In genomic region chr17:75110307-75110937, GRCh38 we compare ENCODE assay signal across 6 cellular contexts. TPM values are rescaled to one million over a fixed set of nuclear protein-coding genes. Genes with fewer than 3 reads are reported as not detected.
DNase-seq lines count a peak whose midpoint lies in the region; ATAC-seq and TF ChIP-seq lines count a peak whose summit lies in the region.

No MANE protein-coding gene starts in this region.

- H3K4me2 ChIP-seq in Karpas-422 (ENCODE audit: low read depth, low read length, poor library complexity, severe bottlenecking) = peak overlapping the region; percentile 92

- H3K9me3 ChIP-seq in Karpas-422 (ENCODE audit: low read length) = no peaks in the 10 kb centered on the region

- 0 out of 2 replicates have a peak, but pooled peaks cover 3% of the 10 kb centered on the region for H3K36me3 ChIP-seq in Karpas-422 (ENCODE audit: insufficient read depth, low read length)

- POLR2A ChIA-PET in naive thymus-derived CD8-positive, alpha-beta T cell (lab: Charles Lee) = interaction anchor here (0.6 to 3.5 kb wide), 19 partner anchors 18 to 295 kb away, joined by 3 to 26 read pairs (median 6); partner anchors contain the start of genes GRB2, MRPL58, NT5C and NUP85

- peak overlapping the region; percentile 55 to 96 (median 90) for H3K27ac Mint-ChIP-seq in naive thymus-derived CD8-positive, alpha-beta T cell

- H3K36me3 Mint-ChIP-seq in naive thymus-derived CD8-positive, alpha-beta T cell = peaks cover 0 to 8% (median 0%) of the 10 kb centered on the region in 3 donors

- H2AFZ ChIP-seq in Karpas-422 (ENCODE audit: low read length) = no peak overlapping the region

- H3K4me1 Mint-ChIP-seq in naive thymus-derived CD8-positive, alpha-beta T cell = peaks cover 20 to 45% (median 41%) of the 10 kb centered on the region in 4 donors

- H3K4me3 ChIP-seq in Karpas-422 (ENCODE audit: low read length) = peak overlapping the region; percentile 94
- peak overlapping the region; percentile 87 for H3K4me3 ChIP-seq in astrocyte of the spinal cord (ENCODE audit: low read depth, low read length)

- H4K20me1 ChIP-seq in Karpas-422 (ENCODE audit: insufficient read depth, low read depth, low read length) = no peaks in the 10 kb centered on the region

- H3K4me1 ChIP-seq in Karpas-422 (ENCODE audit: low read length) = peaks cover 44% of the 10 kb centered on the region

- no peaks in the 10 kb centered on the region; the same call in 1 of the 2 replicates for H3K27me3 ChIP-seq in Karpas-422 (ENCODE audit: low read length)

- in situ Hi-C loops in astrocyte of the spinal cord (cut with HindIII; ENCODE audit: low sequenced_read_pairs) = no loop called here

- DNase-seq in Karpas-422 (peak; percentile 39), astrocyte of the spinal cord (ENCODE audit: low read depth, low spot score) (no peak), cerebellar cortex (ENCODE audit: low spot score) (no peak), germinal center (ENCODE audit: low spot score) (no peak)
- peak in 4 of 10 donors; percentile 5 to 31 (median 24) for DNase-seq in naive thymus-derived CD8-positive, alpha-beta T cell

- peak overlapping the region; percentile 73 for H3K9ac ChIP-seq in Karpas-422 (ENCODE audit: low read length)

- TF ChIP-seq CTCF in astrocyte of the spinal cord (IDR thresholded peaks at IDR 0.05; ENCODE audit: low read depth, low read length) = no peak

- H3K27ac ChIP-seq in Karpas-422 (ENCODE audit: low read length) = no peak overlapping the region

- H3K27me3 Mint-ChIP-seq in naive thymus-derived CD8-positive, alpha-beta T cell = no peaks in the 10 kb centered on the region

- H3K9me3 Mint-ChIP-seq in naive thymus-derived CD8-positive, alpha-beta T cell = no peaks in the 10 kb centered on the region

- no peak for ATAC-seq in naive thymus-derived CD8-positive, alpha-beta T cell
- ATAC-seq in HG03520 (IDR thresholded peaks at IDR 0.05; ENCODE audit: unreplicated experiment) = no peak

- H3K9me2 ChIP-seq in Karpas-422 (replicated peaks; ENCODE audit: insufficient read depth, low read length) = no peaks in the 10 kb centered on the region

- H3K79me2 ChIP-seq in Karpas-422 (ENCODE audit: low read length) = peaks cover 30% of the 10 kb centered on the region

- peak overlapping the region; percentile 82 to 93 (median 88) for H3K4me3 Mint-ChIP-seq in naive thymus-derived CD8-positive, alpha-beta T cell

RNA-seq across cellular contexts. Expression of gene ARMC7, which starts 0.7 kb away (rescaled TPM):
- total RNA-seq in Karpas-422 (2014; rRNA removed; shearing (Covaris generic); ENCODE audit: low replicate concordance) = 6.1 and 12.8 TPM in 2 replicates
- 10 to 100 TPM; 15.6 to 16.7 TPM for total RNA-seq in naive thymus-derived CD8-positive, alpha-beta T cell
- polyA plus RNA-seq in naive thymus-derived CD8-positive, alpha-beta T cell = 1 to 10 TPM; 2.7 to 3.3 (median 2.9) TPM

RNA-seq across cellular contexts. Expression of gene NT5C, which starts 21.1 kb away (rescaled TPM):
- total RNA-seq in Karpas-422 (2014; rRNA removed; shearing (Covaris generic); ENCODE audit: low replicate concordance) = 43.6 and 174 TPM in 2 replicates
- total RNA-seq in naive thymus-derived CD8-positive, alpha-beta T cell = 10 to 100 TPM; 52.8 to 66.6 TPM
- polyA plus RNA-seq in naive thymus-derived CD8-positive, alpha-beta T cell = 10 to 100 TPM; 46.0 to 53.6 (median 50.6) TPM

RNA-seq across cellular contexts. Expression of gene SLC16A5, which starts 22.7 kb away (rescaled TPM):
- total RNA-seq in Karpas-422 (2014; rRNA removed; shearing (Covaris generic); ENCODE audit: low replicate concordance) = not detected in 2 replicates
- total RNA-seq in naive thymus-derived CD8-positive, alpha-beta T cell = 10 to 100 TPM; 14.2 to 14.8 TPM
- 1 to 10 TPM; 1.4 to 4.1 (median 3.1) TPM for polyA plus RNA-seq in naive thymus-derived CD8-positive, alpha-beta T cell

RNA-seq across cellular contexts. Expression of gene JPT1, which starts 43.9 kb away (rescaled TPM):
- 98.2 and 159 TPM in 2 replicates for total RNA-seq in Karpas-422 (2014; rRNA removed; shearing (Covaris generic); ENCODE audit: low replicate concordance)
- 10 to 100 TPM; 25.6 to 27.0 TPM for total RNA-seq in naive thymus-derived CD8-positive, alpha-beta T cell
- 10 to 100 TPM; 68.6 to 76.6 (median 70.7) TPM for polyA plus RNA-seq in naive thymus-derived CD8-positive, alpha-beta T cell

Comparison
In these comparisons a context has a peak if more than half of its experiments do, and no peak if none do; other contexts are left out.
1. RNA of gene SLC16A5, which starts 22.7 kb away (total RNA-seq): 14.2 to 14.8 TPM in naive thymus-derived CD8-positive, alpha-beta T cell; not detected in Karpas-422; every median in the first group is over 10 times any median in the second.